Comparison of ENCODE assay signal across 8 cellular contexts in the genomic region with DNA sequence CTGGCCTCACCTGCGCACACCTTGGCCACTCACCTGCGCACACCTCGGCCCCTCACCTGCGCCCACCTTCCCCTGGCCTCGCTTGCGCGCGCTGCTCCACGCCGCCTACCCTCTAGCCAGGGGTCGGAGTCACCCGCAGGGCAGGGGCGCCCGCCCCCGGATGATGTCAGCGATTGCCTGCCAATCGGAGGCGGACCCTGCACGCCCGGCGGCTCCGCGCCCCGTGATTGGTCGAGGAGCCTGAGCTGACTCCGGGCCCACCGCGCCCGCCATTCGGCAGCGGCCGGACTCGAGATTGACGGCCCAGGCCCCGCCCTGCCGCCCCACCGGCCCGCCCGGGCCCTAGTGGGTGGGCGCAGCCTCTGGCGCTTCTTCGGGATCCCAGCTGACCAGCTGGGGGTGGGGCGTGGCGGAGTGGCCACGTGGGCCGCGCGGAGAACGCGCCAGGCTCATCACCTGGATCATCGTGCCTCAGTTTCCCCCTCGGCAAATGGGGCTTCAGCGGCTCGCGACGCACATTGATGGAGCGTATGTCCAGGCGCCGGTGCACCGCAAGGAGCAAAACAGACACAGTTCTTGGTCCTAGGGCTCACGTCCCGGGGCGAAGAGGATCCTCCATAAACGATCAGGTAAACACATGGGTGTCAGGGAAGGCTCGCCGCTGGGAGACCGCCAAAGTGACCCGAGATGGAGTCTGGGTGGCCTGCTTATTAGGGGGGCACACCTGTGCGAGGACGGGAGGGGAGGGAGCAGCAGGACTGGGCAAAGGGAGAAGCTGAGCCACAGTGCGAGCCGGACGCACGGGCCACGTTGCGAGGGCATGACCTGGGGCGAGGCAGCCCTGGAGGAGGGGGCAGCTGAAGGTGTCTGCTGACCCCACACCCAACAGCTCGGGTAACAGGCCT. TPM values are rescaled to one million over a fixed set of nuclear protein-coding genes. Genes with fewer than 3 reads are reported as not detected.
DNase-seq lines count a peak whose midpoint lies in the region; ATAC-seq and TF ChIP-seq lines count a peak whose summit lies in the region.

Gene DHCR7 (minus strand): TSS at position 137 of the 905 bp plus-strand sequence. CDS start 3,441 bp downstream, outside the sequence.

- H3K27me3 ChIP-seq in PC-3 (ENCODE audit: low read length) = no peaks in the 10 kb centered on the region

- H3K4me2 ChIP-seq in PC-3 (ENCODE audit: low read length) = peak within 1 kb of the TSS; percentile 97

- H3K9me3 ChIP-seq in PC-3 (ENCODE audit: low read length) = no peaks in the 10 kb centered on the region

- H3K9me2 ChIP-seq in PC-3 (replicated peaks; ENCODE audit: low read length) = no peaks in the 10 kb centered on the region

- peak within 1 kb of the TSS; percentile 52 for H3K27ac ChIP-seq in PC-3 (ENCODE audit: low read length)
- H3K27ac ChIP-seq in epithelial cell of prostate = peak within 1 kb of the TSS; percentile 69

- no peaks in the 10 kb centered on the region for H3F3A ChIP-seq in PC-3 (ENCODE audit: low read length, unreplicated experiment)

- POLR2A ChIA-PET in PC-3 (lab: Charles Lee; ENCODE audit: unreplicated experiment) = interaction anchor here (0.5 to 0.7 kb wide), 4 partner anchors 20 to 1655 kb away, joined by 3 to 4 read pairs (median 3); no protein-coding TSS in a partner anchor

- ATAC-seq in GM21619 (IDR thresholded peaks at IDR 0.05; ENCODE audit: unreplicated experiment) (peak; percentile 78), PC-3 (peak; percentile 82)

- peaks cover 35% of the 10 kb centered on the region for H3K36me3 ChIP-seq in PC-3 (ENCODE audit: low read depth, low read length)

- BruUV-seq in PC-3 (replicated peaks; lab: Mats Ljungman, UMichigan) = TSS peak; percentile 9

- H4K20me1 ChIP-seq in PC-3 (ENCODE audit: low read length) = 0 out of 2 replicates have a peak, but pooled peaks cover 4% of the 10 kb centered on the region

- H3K9ac ChIP-seq in PC-3 (ENCODE audit: low read length) = peak within 1 kb of the TSS; percentile 91

- no peak for TF ChIP-seq CTCF in PC-3 (conservative IDR thresholded peaks at IDR 0.05; ENCODE audit: low read depth, low read length)

- peaks cover 31% of the 10 kb centered on the region for H3K4me1 ChIP-seq in PC-3 (ENCODE audit: insufficient read depth, low read length)

- peak; percentile 68 for DNase-seq in DMS153 treated with DMSO at 0.1 percent for 48 hours (lab: John Stamatoyannopoulos, UW; ENCODE audit: unreplicated experiment)
- peak; percentile 91 for DNase-seq in Jurkat, Clone E6-1 (ENCODE audit: low read depth, low spot score)
- DNase-seq in PC-3 = peak; percentile 99
- peak; percentile 95 for DNase-seq in activated T-cell treated with anti-CD3 and anti-CD28 coated beads for 48 hours (ENCODE audit: low read depth)
- DNase-seq in epithelial cell of prostate (ENCODE audit: low read depth, low spot score) = peak; percentile 49
- peak; percentile 96 for DNase-seq in mucosa of gallbladder (ENCODE audit: low spot score)
- DNase-seq in stimulated activated CD8-positive, alpha-beta memory T cell treated with anti-CD3 and anti-CD28 coated beads, Interleukin-4, amount 100 ng/mL, for 4 hours (ENCODE audit: low read depth in 2 of 2, low spot score in 1 of 2) = peak; percentile 89 to 90

- intact Hi-C loops in PC-3 (cut with micrococcal nuclease) = no loop called here

- peaks cover 46% of the 10 kb centered on the region for H3K79me2 ChIP-seq in PC-3 (ENCODE audit: low read length)

- peak within 1 kb of the TSS; percentile 96 for H2AFZ ChIP-seq in PC-3 (ENCODE audit: low read length)

- peak within 1 kb of the TSS; percentile 94 for H3K4me3 ChIP-seq in Jurkat, Clone E6-1 (ENCODE audit: low read length)
- H3K4me3 ChIP-seq in PC-3 (ENCODE audit: low read length) = peak within 1 kb of the TSS; percentile 92

- CTCF ChIA-PET in PC-3 (lab: Charles Lee) = no interaction called here

RNA-seq across cellular contexts. Expression of gene DHCR7, which starts in this region (rescaled TPM):
- polyA plus RNA-seq in Jurkat, Clone E6-1 (2012; ENCODE audit: insufficient read depth, insufficient read length) = 84.4 TPM
- total RNA-seq in PC-3 (2014; rRNA removed) = 125 and 127 TPM in 2 replicates
- total RNA-seq in mucosa of gallbladder = 161 TPM

Comparison
In these comparisons a context has a peak if more than half of its experiments do, and no peak if none do; other contexts are left out.
1. Peak in every context shown above with its lines: DNase-seq, ATAC-seq, H3K4me3 ChIP-seq and H3K27ac ChIP-seq.
2. DNase-seq: peak in every context shown above with its lines; median percentile 99 in PC-3; 96 in mucosa of gallbladder; 95 in activated T-cell treated with anti-CD3 and anti-CD28 coated beads for 48 hours; 91 in Jurkat, Clone E6-1; 90 in stimulated activated CD8-positive, alpha-beta memory T cell treated with anti-CD3 and anti-CD28 coated beads, Interleukin-4, amount 100 ng/mL, for 4 hours; 68 in DMS153 treated with DMSO at 0.1 percent for 48 hours; 49 in epithelial cell of prostate.